In the genomic region with DNA sequence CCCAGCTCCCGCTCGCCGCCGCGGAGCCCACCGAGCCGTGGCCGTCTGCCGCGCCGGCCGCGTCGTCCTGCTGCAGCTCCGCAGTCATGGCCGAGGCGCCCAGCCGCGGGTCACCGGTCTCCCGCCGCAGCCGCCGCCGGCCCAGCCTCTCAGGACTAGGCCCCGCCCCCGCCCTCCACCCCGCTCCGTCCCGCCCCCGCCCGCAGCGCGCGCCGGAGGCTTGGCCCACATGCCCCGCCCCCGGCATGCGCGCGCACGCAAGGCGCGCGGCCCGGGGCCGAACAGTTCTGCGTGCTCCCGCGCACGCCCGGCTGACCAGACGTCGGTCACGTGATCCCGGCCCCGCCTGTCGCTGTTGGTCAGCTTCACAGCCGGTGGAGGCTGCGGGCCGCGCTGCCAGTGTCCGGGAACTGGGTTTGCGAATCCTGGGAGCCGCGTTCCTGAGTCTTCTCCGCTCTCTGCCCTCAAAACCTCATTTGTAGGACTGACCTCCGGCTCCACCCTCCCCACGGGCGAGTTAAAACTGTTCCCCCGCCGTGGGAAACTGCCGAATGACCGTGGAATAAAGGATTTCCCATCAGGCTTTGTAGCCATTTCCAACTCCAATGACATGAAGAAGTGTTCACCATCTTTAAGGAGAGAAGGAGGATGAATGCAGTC, we compare ENCODE assay signal across 8 cellular contexts. TPM values are rescaled to one million over a fixed set of nuclear protein-coding genes. Genes with fewer than 3 reads are reported as not detected.
DNase-seq lines count a peak whose midpoint lies in the region; ATAC-seq, FAIRE-seq and TF ChIP-seq lines count a peak whose summit lies in the region.

A gene with protein sequence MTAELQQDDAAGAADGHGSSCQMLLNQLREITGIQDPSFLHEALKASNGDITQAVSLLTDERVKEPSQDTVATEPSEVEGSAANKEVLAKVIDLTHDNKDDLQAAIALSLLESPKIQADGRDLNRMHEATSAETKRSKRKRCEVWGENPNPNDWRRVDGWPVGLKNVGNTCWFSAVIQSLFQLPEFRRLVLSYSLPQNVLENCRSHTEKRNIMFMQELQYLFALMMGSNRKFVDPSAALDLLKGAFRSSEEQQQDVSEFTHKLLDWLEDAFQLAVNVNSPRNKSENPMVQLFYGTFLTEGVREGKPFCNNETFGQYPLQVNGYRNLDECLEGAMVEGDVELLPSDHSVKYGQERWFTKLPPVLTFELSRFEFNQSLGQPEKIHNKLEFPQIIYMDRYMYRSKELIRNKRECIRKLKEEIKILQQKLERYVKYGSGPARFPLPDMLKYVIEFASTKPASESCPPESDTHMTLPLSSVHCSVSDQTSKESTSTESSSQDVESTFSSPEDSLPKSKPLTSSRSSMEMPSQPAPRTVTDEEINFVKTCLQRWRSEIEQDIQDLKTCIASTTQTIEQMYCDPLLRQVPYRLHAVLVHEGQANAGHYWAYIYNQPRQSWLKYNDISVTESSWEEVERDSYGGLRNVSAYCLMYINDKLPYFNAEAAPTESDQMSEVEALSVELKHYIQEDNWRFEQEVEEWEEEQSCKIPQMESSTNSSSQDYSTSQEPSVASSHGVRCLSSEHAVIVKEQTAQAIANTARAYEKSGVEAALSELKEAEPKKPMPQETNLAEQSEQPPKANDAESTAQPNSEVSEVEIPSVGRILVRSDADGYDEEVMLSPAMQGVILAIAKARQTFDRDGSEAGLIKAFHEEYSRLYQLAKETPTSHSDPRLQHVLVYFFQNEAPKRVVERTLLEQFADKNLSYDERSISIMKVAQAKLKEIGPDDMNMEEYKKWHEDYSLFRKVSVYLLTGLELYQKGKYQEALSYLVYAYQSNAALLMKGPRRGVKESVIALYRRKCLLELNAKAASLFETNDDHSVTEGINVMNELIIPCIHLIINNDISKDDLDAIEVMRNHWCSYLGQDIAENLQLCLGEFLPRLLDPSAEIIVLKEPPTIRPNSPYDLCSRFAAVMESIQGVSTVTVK (minus strand): TSS at position 159 of the 660 bp plus-strand sequence. CDS start 71 bp downstream, at position 88.

- ATAC-seq in HG02642 (IDR thresholded peaks at IDR 0.05; ENCODE audit: poor library complexity, unreplicated experiment) (peak; percentile 87), Right ventricle myocardium inferior (peak; percentile 89), pancreas (peak; percentile 92 to 97 (median 94))

- H3K4me1 ChIP-seq in pancreas (peaks cover 0 to 12% (median 0%) of the 10 kb centered on the region in 3 donors), thyroid gland (peaks cover 8 to 9% of the 10 kb centered on the region in 2 donors)

- TF ChIP-seq CTCF in GM12865 (IDR thresholded peaks at IDR 0.05; ENCODE audit: insufficient read depth, low read depth, low read length, missing control alignments) (no peak), pancreas (IDR thresholded peaks at IDR 0.05) (no peak), thyroid gland (IDR thresholded peaks at IDR 0.05) (peak in 1 of 6 experiments; percentile 1)

- H3K27me3 ChIP-seq in pancreas (no peaks in the 10 kb centered on the region), thyroid gland (no peaks in the 10 kb centered on the region)

- H3K4me3 ChIP-seq in GM12865 (ENCODE audit: low read depth, low read length) (peak within 1 kb of the TSS; percentile 85), pancreas (peak within 1 kb of the TSS; percentile 44 to 83 (median 63)), thyroid gland (replicated peaks in 1 of 3) (peak within 1 kb of the TSS; percentile 18 to 62 (median 57))

- 0 to 1% methylated on average over 53 to 74 of the region's 74 CpGs for WGBS in pancreas, 2 donors
- WGBS in thyroid gland, 2 donors = 0% methylated on average over 10 to 12 of the region's 74 CpGs

- peak in 1 of 2 donors; percentile 90 for TF ChIP-seq POLR2A in thyroid gland (IDR thresholded peaks at IDR 0.05)

- H3K9me3 ChIP-seq in pancreas = no peaks in the 10 kb centered on the region
- H3K9me3 ChIP-seq in thyroid gland = no peaks in the 10 kb centered on the region

- intact Hi-C loops in Right ventricle myocardium inferior (cut with DNase I) = loop anchor here (10.0 kb wide), 1 partner anchor 71 kb away; no protein-coding TSS in a partner anchor
- intact Hi-C loops in pancreas (cut with DNase I) = no loop called here
- intact Hi-C loops in thyroid gland (cut with DNase I) = no loop called here

- peak within 1 kb of the TSS; percentile 90 to 95 (median 90) for H3K27ac ChIP-seq in pancreas
- H3K27ac ChIP-seq in thyroid gland = peak within 1 kb of the TSS; percentile 85 to 91 (median 86)

- H3K36me3 ChIP-seq in pancreas = no peaks in the 10 kb centered on the region
- no peaks in the 10 kb centered on the region for H3K36me3 ChIP-seq in thyroid gland

- FAIRE-seq in pancreas (lab: Jason Lieb, UNC) = no peak

- DNase-seq in GM12865 (ENCODE audit: low read depth) (peak; percentile 98), NCI-H1105 (lab: John Stamatoyannopoulos, UW) (peak; percentile 97), SW 1271 (lab: John Stamatoyannopoulos, UW) (peak; percentile 70 to 75), Right ventricle myocardium inferior (ENCODE audit: missing footprints) (peak; percentile 99), pancreas (peak; percentile 97 to 99 (median 98)), thyroid gland (peak; percentile 98)
- peak; percentile 39 for DNase-seq in activated naive CD8-positive, alpha-beta T cell treated with anti-CD3 and anti-CD28 coated beads, Interleukin-2, amount 50 U/mL, for 16 hours (ENCODE audit: low read depth, low spot score)

RNA-seq across cellular contexts. Expression of the gene that starts here (rescaled TPM):
- 145 TPM for total RNA-seq in Right ventricle myocardium inferior
- total RNA-seq in pancreas = 10 to 100 TPM in 3 of 6 donors, 1 to 10 TPM in 3; 6.3 to 16.6 (median 9.8) TPM
- 1 to 10 TPM; 3.2 to 4.2 TPM for polyA plus RNA-seq in pancreas
- 10 to 100 TPM; 15.3 to 36.7 (median 26.2) TPM for total RNA-seq in thyroid gland

Comparison
In these comparisons a context has a peak if more than half of its experiments do, and no peak if none do; other contexts are left out.
1. Peak in every context shown above with its lines: DNase-seq, ATAC-seq, H3K4me3 ChIP-seq and H3K27ac ChIP-seq.
2. DNase-seq: peak in every context shown above with its lines; median percentile 99 in Right ventricle myocardium inferior; 98 in GM12865; 98 in thyroid gland; 98 in pancreas; 97 in NCI-H1105; 72 in SW 1271; 39 in activated naive CD8-positive, alpha-beta T cell treated with anti-CD3 and anti-CD28 coated beads, Interleukin-2, amount 50 U/mL, for 16 hours.